In genomic region chr1:121243913-121244312, GRCh38 we compare ENCODE assay signal across 1 cellular context. TPM values are rescaled to one million over a fixed set of nuclear protein-coding genes. Genes with fewer than 3 reads are reported as not detected.
"Had no signal": no experiment of that assay in that cellular context is flagged by ENCODE, and none has a peak within 500 bp of the region (broad histone marks: within the 10 kb centered on the region; RNA-seq: fewer than 3 reads in every experiment).

No MANE protein-coding gene starts in this region.

RNA-seq across cellular contexts. Expression of gene FAM72B, which starts 59.8 kb away (rescaled TPM):
- total RNA-seq: naive thymus-derived CD8-positive, alpha-beta T cell had no signal
